In genomic region chr6:48826884-48827701, GRCh38 we compare ENCODE assay signal across 1 cellular context.
A peak's percentile ranks its signal among the peaks of the same experiment; 100 is the strongest.
TF ChIP-seq lines count a peak whose summit lies in the region.

No MANE protein-coding gene starts in this region.

TF ChIP-seq in SK-N-SH, 30 proteins besides CTCF, POLR2A, EP300 and RAD21 (continued from another document):
- TF ChIP-seq SIN3A (IDR thresholded peaks at IDR 0.05; ENCODE audit: borderline replicate concordance, low read depth, low read length), result no peak
- no peak; the same call in none of the 2 replicates for TF ChIP-seq ELF1 (IDR thresholded peaks at IDR 0.05)
- peak; percentile 67 for TF ChIP-seq NFIC (IDR thresholded peaks at IDR 0.05; ENCODE audit: borderline replicate concordance)
- no peak for TF ChIP-seq SMC3 (IDR thresholded peaks at IDR 0.05; ENCODE audit: low read depth, low read length)
- peak; percentile 76 for TF ChIP-seq PBX3 (IDR thresholded peaks at IDR 0.05)
- no peak for TF ChIP-seq RFX5 (IDR thresholded peaks at IDR 0.05; ENCODE audit: low read length)
- TF ChIP-seq NRF1 (IDR thresholded peaks at IDR 0.05; ENCODE audit: low read depth, low read length), result no peak
- TF ChIP-seq RCOR1 (IDR thresholded peaks at IDR 0.05; ENCODE audit: low read length), result no peak
- TF ChIP-seq TEAD4 (IDR thresholded peaks at IDR 0.05; ENCODE audit: borderline replicate concordance, insufficient read depth), result peak; percentile 56; the same call in 1 of the 2 replicates
- TF ChIP-seq POLR2AphosphoS5 (IDR thresholded peaks at IDR 0.05; ENCODE audit: low read depth, low read length), result peak; percentile 56; the same call in 1 of the 2 replicates
- TF ChIP-seq TCF12 (IDR thresholded peaks at IDR 0.05), result peak; percentile 74
